ENCODE assay signal across 8 cellular contexts in genomic region chr4:55395218-55395528, GRCh38. TPM values are rescaled to one million over a fixed set of nuclear protein-coding genes. Genes with fewer than 3 reads are reported as not detected.
DNase-seq lines count a peak whose midpoint lies in the region; ATAC-seq, FAIRE-seq and TF ChIP-seq lines count a peak whose summit lies in the region.

No MANE protein-coding gene starts in this region.

- H3K4me1 Mint-ChIP-seq in naive thymus-derived CD4-positive, alpha-beta T cell: peaks cover 25 to 45% (median 35%) of the 10 kb centered on the region in 7 donors

- TF ChIP-seq CTCF in GM12864 (IDR thresholded peaks at IDR 0.05; ENCODE audit: low read depth, low read length, missing control alignments) (no peak), bronchial epithelial cell (IDR thresholded peaks at IDR 0.05; ENCODE audit: insufficient read depth, low read length, severe bottlenecking) (no peak)

- peak overlapping the region; percentile 94 to 99 (median 96) for H3K4me3 Mint-ChIP-seq in naive thymus-derived CD4-positive, alpha-beta T cell

- intact Hi-C loops in naive thymus-derived CD4-positive, alpha-beta T cell (cut with micrococcal nuclease): loop anchor here (1.0 to 10.0 kb wide), 20 partner anchors 33 to 1582 kb away; partner anchors contain the start of genes AASDH (in 2 of the 2), CEP135 (in 2 of the 2), CLOCK (in 2 of the 2) and EXOC1 (in 2 of the 2)

- DNase-seq in GM12864 (ENCODE audit: low read depth) (no peak), bronchial epithelial cell (ENCODE audit: low read depth) (no peak), EL (no peak), midbrain (lab: John Stamatoyannopoulos, UW) (no peak), putamen (ENCODE audit: low spot score) (no peak), mucosa of gallbladder (ENCODE audit: low spot score) (no peak)
- DNase-seq in naive thymus-derived CD4-positive, alpha-beta T cell: peak in 1 of 9 donors; percentile 11

- H3K27ac ChIP-seq in naive thymus-derived CD4-positive, alpha-beta T cell (ENCODE audit: low read depth, low read length): peak overlapping the region; percentile 89

- H3K4me3 ChIP-seq in GM12864 (ENCODE audit: low read depth, low read length) (peak overlapping the region; percentile 92), bronchial epithelial cell (ENCODE audit: low read depth, low read length) (peak overlapping the region; percentile 82)
- H3K4me3 ChIP-seq in naive thymus-derived CD4-positive, alpha-beta T cell (ENCODE audit: low read length): peak overlapping the region; percentile 88

- CTCF ChIA-PET in naive thymus-derived CD4-positive, alpha-beta T cell (lab: Charles Lee): interaction anchor here (0.7 to 3.6 kb wide), 6 partner anchors 13 to 473 kb away, joined by 3 to 23 read pairs (median 4); partner anchors contain the start of gene SRD5A3

- peak; percentile 3 for ATAC-seq in HG03280 (IDR thresholded peaks at IDR 0.05; ENCODE audit: unreplicated experiment)
- no peak for ATAC-seq in naive thymus-derived CD4-positive, alpha-beta T cell

- no peak for FAIRE-seq in bronchial epithelial cell (lab: Jason Lieb, UNC)

- H3K36me3 Mint-ChIP-seq in naive thymus-derived CD4-positive, alpha-beta T cell: peaks cover 0 to 13% (median 0%) of the 10 kb centered on the region in 5 donors

- peak overlapping the region; percentile 89 to 99 (median 96) for H3K27ac Mint-ChIP-seq in naive thymus-derived CD4-positive, alpha-beta T cell

- no peaks in the 10 kb centered on the region for H3K9me3 Mint-ChIP-seq in naive thymus-derived CD4-positive, alpha-beta T cell

- H3K27me3 ChIP-seq in bronchial epithelial cell (ENCODE audit: control insufficient read depth, insufficient read depth, low read length): no peaks in the 10 kb centered on the region
- no peaks in the 10 kb centered on the region for H3K27me3 ChIP-seq in naive thymus-derived CD4-positive, alpha-beta T cell (ENCODE audit: control insufficient read depth in 2 of 2, insufficient read depth in 2 of 2, low read length in 2 of 2)

- peaks cover 7% of the 10 kb centered on the region for H3K36me3 ChIP-seq in bronchial epithelial cell (ENCODE audit: control insufficient read depth, insufficient read depth, low read length)
- H3K36me3 ChIP-seq in naive thymus-derived CD4-positive, alpha-beta T cell (ENCODE audit: control insufficient read depth in 2 of 3, insufficient read depth in 3 of 3, low read length in 3 of 3): no peaks in the 10 kb centered on the region

- H3K4me1 ChIP-seq in naive thymus-derived CD4-positive, alpha-beta T cell (ENCODE audit: control insufficient read depth in 2 of 2, insufficient read depth in 2 of 2, low read length in 2 of 2): peaks cover 27 to 31% of the 10 kb centered on the region in 2 donors

- H3K27me3 Mint-ChIP-seq in naive thymus-derived CD4-positive, alpha-beta T cell: no peaks in the 10 kb centered on the region

- H3K9me3 ChIP-seq in naive thymus-derived CD4-positive, alpha-beta T cell (ENCODE audit: control insufficient read depth in 2 of 3, low read length in 3 of 3): no peaks in the 10 kb centered on the region

- POLR2A ChIA-PET in naive thymus-derived CD4-positive, alpha-beta T cell (lab: Charles Lee): interaction anchor here (0.6 to 2.7 kb wide), 9 partner anchors 10 to 1041 kb away, joined by 3 to 13 read pairs (median 3); partner anchors contain the start of genes AASDH, PAICS, PPAT and SRD5A3

RNA-seq across cellular contexts. Expression of gene TMEM165, which starts 0.6 kb away (rescaled TPM):
- total RNA-seq in bronchial epithelial cell (75.8 and 108 TPM in 2 replicates), mucosa of gallbladder (98.8 TPM)
- total RNA-seq in naive thymus-derived CD4-positive, alpha-beta T cell: 10 to 100 TPM; 53.1 to 80.9 (median 58.9) TPM
- polyA plus RNA-seq in naive thymus-derived CD4-positive, alpha-beta T cell: 10 to 100 TPM; 22.9 to 26.7 TPM

RNA-seq across cellular contexts. Expression of gene SRD5A3, which starts 49.1 kb away (rescaled TPM):
- total RNA-seq in bronchial epithelial cell (5.5 and 19.5 TPM in 2 replicates), mucosa of gallbladder (22.9 TPM)
- 1 to 10 TPM; 1.9 to 8.5 (median 4.5) TPM for total RNA-seq in naive thymus-derived CD4-positive, alpha-beta T cell
- 10 to 100 TPM in 1 of 2 donors, 1 to 10 TPM in 1; 5.0 to 10.6 TPM for polyA plus RNA-seq in naive thymus-derived CD4-positive, alpha-beta T cell
